5 cellular contexts compared by ENCODE assay signal in the genomic region with DNA sequence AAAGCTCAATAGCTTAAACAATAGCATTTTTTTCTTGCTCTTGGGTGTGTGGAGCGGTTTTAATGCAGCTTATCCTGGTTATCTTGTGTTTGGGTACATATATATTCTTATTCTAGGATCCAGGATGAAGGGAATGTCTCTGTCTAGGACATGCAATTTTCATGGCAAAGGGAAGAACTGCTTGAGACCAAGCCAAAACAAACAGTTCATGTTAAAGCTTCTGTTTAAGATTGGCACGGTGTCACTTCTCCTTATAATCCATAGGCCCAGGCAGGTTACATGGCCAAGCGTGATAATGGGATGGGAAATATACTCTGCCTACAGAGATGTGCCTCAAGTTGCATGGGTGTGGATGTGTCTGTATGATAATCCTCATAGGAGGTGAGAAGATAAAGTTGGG.
"Had no signal": no experiment of that assay in that cellular context is flagged by ENCODE, and none has a peak within 500 bp of the region (broad histone marks: within the 10 kb centered on the region; RNA-seq: fewer than 3 reads in every experiment).

No MANE protein-coding gene starts in this region.

- H3K9ac ChIP-seq: GM23248 had no signal

- H3K27ac ChIP-seq: GM23248 had no signal

- H2AFZ ChIP-seq: GM23248 had no signal

- ATAC-seq: HepG2 had no signal

- DNase-seq: GM23248, H9, HCEC 1CT, KBM-7 had no signal

- H3K4me3 ChIP-seq: GM23248 had no signal
